ENCODE assay signal across 9 cellular contexts in the genomic region with DNA sequence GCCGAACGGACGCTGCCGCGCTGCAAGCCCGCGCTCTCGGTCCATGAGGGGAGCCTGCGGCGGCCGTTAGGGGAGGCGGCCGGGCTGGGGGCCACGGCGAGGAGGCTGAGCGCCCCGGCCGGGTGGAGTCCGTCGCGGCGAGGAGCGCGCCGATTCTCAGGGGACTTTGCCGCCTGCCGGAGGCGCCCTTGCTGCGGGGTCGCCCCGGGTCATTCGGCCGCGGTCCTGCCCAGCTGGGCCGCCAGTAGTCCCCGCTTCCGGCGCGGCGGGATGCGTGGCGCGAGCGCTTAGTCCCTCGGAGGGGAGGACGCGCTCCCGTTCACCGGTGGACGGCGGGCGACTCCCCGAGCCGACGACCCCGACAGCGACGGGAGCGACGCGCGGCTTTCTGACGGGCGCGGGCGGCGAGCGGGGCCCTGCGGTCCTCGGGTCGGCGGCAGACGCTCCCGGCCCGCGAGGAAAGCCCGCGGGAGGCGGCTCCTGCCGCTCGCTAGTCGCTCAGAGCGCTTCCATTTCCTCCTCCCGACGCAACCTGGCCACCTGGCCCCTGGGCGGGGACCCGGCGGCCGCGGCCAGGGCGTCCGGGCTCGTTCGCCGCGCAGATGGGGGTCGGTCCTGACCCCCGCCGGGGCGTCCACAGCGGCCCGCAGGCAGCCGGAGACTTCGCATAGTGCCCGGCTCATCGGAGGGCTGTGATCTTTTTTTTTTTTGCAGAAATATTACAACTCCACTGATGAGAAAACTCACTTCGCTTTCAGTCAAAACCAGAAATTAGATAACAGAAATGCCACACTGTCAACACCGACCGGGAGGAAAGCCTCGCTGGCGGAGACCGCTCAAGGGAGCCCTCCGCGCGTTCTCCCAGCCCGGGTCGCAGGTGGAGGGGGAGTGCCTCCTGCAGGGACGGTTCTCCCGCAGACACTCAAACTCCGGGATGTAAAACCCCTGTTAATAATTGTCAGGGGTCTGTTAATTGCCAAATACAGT. TPM values are rescaled to one million over a fixed set of nuclear protein-coding genes. Genes with fewer than 3 reads are reported as not detected.
DNase-seq lines count a peak whose midpoint lies in the region; ATAC-seq, FAIRE-seq and TF ChIP-seq lines count a peak whose summit lies in the region.
"Had no signal": no experiment of that assay in that cellular context is flagged by ENCODE, and none has a peak within 500 bp of the region (broad histone marks: within the 10 kb centered on the region; RNA-seq: fewer than 3 reads in every experiment).

No MANE protein-coding gene starts in this region.

- POLR2A ChIA-PET in GM10248 (lab: Yijun Ruan, JAX): no interaction called here

- no peak for FAIRE-seq in D721Med (lab: Jason Lieb, UNC)
- FAIRE-seq: islet of Langerhans had no signal

- no peak for TF ChIP-seq CTCF in GM10248 (IDR thresholded peaks at IDR 0.05; ENCODE audit: control extremely low read depth, extremely low read depth, low read depth, missing control alignments)
- TF ChIP-seq CTCF in HL-60 (IDR thresholded peaks at IDR 0.05; ENCODE audit: insufficient read depth, low read length): no peak
- TF ChIP-seq CTCF in D721Med (IDR thresholded peaks at IDR 0.05; ENCODE audit: insufficient read depth, missing control alignments): no peak

- CTCF ChIA-PET in GM10248 (lab: Yijun Ruan, JAX): interaction anchor here (1.0 to 1.5 kb wide), 2 partner anchors 10 to 107 kb away, joined by 3 read pairs; no protein-coding TSS in a partner anchor

- in situ Hi-C loops in SK-MEL-5 (cut with HindIII; ENCODE audit: low pct_unique_long_range_greater_than_20kb, low sequenced_read_pairs): no loop called here

- peak; percentile 52 for DNase-seq in GM10248 (ENCODE audit: extremely low spot score)
- DNase-seq in HL-60 (ENCODE audit: low read depth in 1 of 2, low spot score in 1 of 2): peak in 1 of 2 experiments; percentile 19
- DNase-seq in SK-MEL-5 (ENCODE audit: low read depth, low spot score): peak; percentile 2
- peak in 5 of 61 donors; percentile 52 to 69 (median 57) for DNase-seq in caudate nucleus (lab: John Stamatoyannopoulos, UW)
- peak; percentile 43 for DNase-seq in kidney tubule cell (ENCODE audit: low spot score)
- DNase-seq in stimulated activated CD8-positive, alpha-beta memory T cell treated with anti-CD3 and anti-CD28 coated beads, Interleukin-4, amount 100 ng/mL, for 24 hours (ENCODE audit: low read depth): peak; percentile 13
- no peak for DNase-seq in D721Med (ENCODE audit: insufficient read length, low spot score)

- peak; percentile 12 for ATAC-seq in GM21367 (IDR thresholded peaks at IDR 0.05; ENCODE audit: unreplicated experiment)

- peak overlapping the region; percentile 78 for H3K4me3 ChIP-seq in HL-60 (replicated peaks; ENCODE audit: insufficient read depth, low read length)

- peak overlapping the region; percentile 80 for H3K27ac ChIP-seq in HL-60 (replicated peaks)
- H3K27ac ChIP-seq in caudate nucleus (ENCODE audit: low read depth, low read length): peak overlapping the region; percentile 90

- H3K27me3 ChIP-seq in HL-60 (ENCODE audit: insufficient read depth, poor library complexity, severe bottlenecking): no peaks in the 10 kb centered on the region

RNA-seq across cellular contexts. Expression of gene ZBTB21, which starts 0.6 kb away (rescaled TPM):
- total RNA-seq in SK-MEL-5 (2014; rRNA removed; shearing (Covaris generic)): 6.2 TPM in 2 replicates
- polyA plus RNA-seq in SK-MEL-5 (2015; cell fraction: cytosol; rRNA removed): 5.3 and 8.9 TPM in 2 replicates
- 14.0 and 16.5 TPM in 2 replicates for polyA plus RNA-seq in SK-MEL-5 (2015; cell fraction: nucleus; rRNA removed)

RNA-seq across cellular contexts. Expression of gene C2CD2, which starts 57.0 kb away (rescaled TPM):
- total RNA-seq in SK-MEL-5 (2014; rRNA removed; shearing (Covaris generic)): 0.32 and 0.42 TPM in 2 replicates
- 0.62 and 2.1 TPM in 2 replicates for polyA plus RNA-seq in SK-MEL-5 (2015; cell fraction: cytosol; rRNA removed)
- polyA plus RNA-seq in SK-MEL-5 (2015; cell fraction: nucleus; rRNA removed): 0.18 and 3.7 TPM in 2 replicates
